ENCODE assay signal across 9 cellular contexts in the genomic region with DNA sequence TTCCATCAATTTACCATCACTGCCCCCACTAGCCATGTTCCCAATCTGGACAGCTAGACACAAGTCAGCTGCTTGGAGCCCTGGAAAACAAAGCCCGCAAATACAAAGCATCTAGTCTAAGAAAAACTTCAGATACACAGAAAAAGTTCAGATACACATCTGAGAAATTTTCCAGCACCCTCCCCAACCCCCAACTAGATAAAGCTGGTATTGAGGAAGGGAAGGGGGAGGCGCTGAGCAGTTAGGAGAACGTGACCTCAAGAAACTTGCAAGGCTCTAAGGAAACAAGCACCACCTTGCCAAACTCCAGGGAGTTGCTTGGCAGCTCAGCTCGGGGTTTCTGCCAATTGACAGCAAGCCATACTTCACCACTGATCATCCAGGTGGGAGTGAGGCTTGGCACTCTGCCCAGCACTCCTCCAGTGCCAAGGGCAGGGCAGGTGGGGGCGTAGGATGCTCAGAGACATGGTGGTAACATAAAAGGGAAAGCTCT. TPM values are rescaled to one million over a fixed set of nuclear protein-coding genes. Genes with fewer than 3 reads are reported as not detected.
DNase-seq lines count a peak whose midpoint lies in the region; ATAC-seq and TF ChIP-seq lines count a peak whose summit lies in the region.
"Had no signal": no experiment of that assay in that cellular context is flagged by ENCODE, and none has a peak within 500 bp of the region (broad histone marks: within the 10 kb centered on the region; RNA-seq: fewer than 3 reads in every experiment).

No MANE protein-coding gene starts in this region.

- no peaks in the 10 kb centered on the region for H3K36me3 Mint-ChIP-seq in dendritic cell treated with granulocyte-macrophage colony-stimulating factor and Interleukin-4, amounts not matched to agents 40 ng/mL and 50 ng/mL, for 4 days (ENCODE audit: low read depth)
- no peaks in the 10 kb centered on the region for H3K36me3 Mint-ChIP-seq in endodermal cell (ENCODE audit: low read depth)
- H3K36me3 Mint-ChIP-seq in naive thymus-derived CD4-positive, alpha-beta T cell, result peaks cover 0 to 3% (median 0%) of the 10 kb centered on the region in 5 donors

- peaks cover 44% of the 10 kb centered on the region for H3K4me1 Mint-ChIP-seq in dendritic cell treated with granulocyte-macrophage colony-stimulating factor and Interleukin-4, amounts not matched to agents 40 ng/mL and 50 ng/mL, for 4 days (ENCODE audit: low read depth)
- no peaks in the 10 kb centered on the region for H3K4me1 Mint-ChIP-seq in endodermal cell
- H3K4me1 Mint-ChIP-seq in naive thymus-derived CD4-positive, alpha-beta T cell, result peaks cover 4 to 11% (median 10%) of the 10 kb centered on the region in 7 donors

- intact Hi-C loops in dendritic cell treated with granulocyte-macrophage colony-stimulating factor and Interleukin-4, amounts not matched to agents 40 ng/mL and 50 ng/mL, for 4 days (cut with micrococcal nuclease), result no loop called here
- intact Hi-C loops in prostate gland (cut with DNase I), result no loop called here
- intact Hi-C loops in naive thymus-derived CD4-positive, alpha-beta T cell (cut with micrococcal nuclease), result no loop called here

- no peak overlapping the region for H3K9ac ChIP-seq in endodermal cell (ENCODE audit: extremely low read depth, low read length, poor library complexity, severe bottlenecking)

- WGBS in prostate gland, result 7% methylated on average over 5 of the region's 5 CpGs
- 75 to 84% methylated on average over 1 to 4 of the region's 5 CpGs for WGBS in endodermal cell (ENCODE audit: insufficient coverage in 1 of 2, insufficient read length in 1 of 2), 2 experiments

- H3K4me3 ChIP-seq in prostate gland (no peak overlapping the region), H7 (ENCODE audit: insufficient read depth, low read depth, low read length) (no peak overlapping the region), endodermal cell (ENCODE audit: low read length) (no peak overlapping the region)
- no peak overlapping the region for H3K4me3 ChIP-seq in naive thymus-derived CD4-positive, alpha-beta T cell (ENCODE audit: low read length)

- POLR2A ChIA-PET in naive thymus-derived CD4-positive, alpha-beta T cell (lab: Charles Lee), result interaction anchor here (0.8 kb wide), 1 partner anchor 458 kb away, joined by 3 read pairs; no protein-coding TSS in a partner anchor

- H3K9me3 ChIP-seq in prostate gland (no peaks in the 10 kb centered on the region), endodermal cell (ENCODE audit: control insufficient read depth, low read length) (no peaks in the 10 kb centered on the region)
- H3K9me3 ChIP-seq in naive thymus-derived CD4-positive, alpha-beta T cell (ENCODE audit: control insufficient read depth in 2 of 3, low read length in 3 of 3), result no peaks in the 10 kb centered on the region

- CTCF ChIA-PET in naive thymus-derived CD4-positive, alpha-beta T cell (lab: Charles Lee), result no interaction called here

- no peaks in the 10 kb centered on the region for H3K4me1 ChIP-seq in prostate gland (replicated peaks)
- no peaks in the 10 kb centered on the region for H3K4me1 ChIP-seq in endodermal cell (ENCODE audit: control insufficient read depth, insufficient read depth, low read length)
- peaks cover 0 to 7% of the 10 kb centered on the region in 2 donors for H3K4me1 ChIP-seq in naive thymus-derived CD4-positive, alpha-beta T cell (ENCODE audit: control insufficient read depth in 2 of 2, insufficient read depth in 2 of 2, low read length in 2 of 2)

- no peak overlapping the region for H3K4me3 Mint-ChIP-seq in dendritic cell treated with granulocyte-macrophage colony-stimulating factor and Interleukin-4, amounts not matched to agents 40 ng/mL and 50 ng/mL, for 4 days
- no peak overlapping the region for H3K4me3 Mint-ChIP-seq in endodermal cell
- no peak overlapping the region for H3K4me3 Mint-ChIP-seq in naive thymus-derived CD4-positive, alpha-beta T cell
- H3K4me3 Mint-ChIP-seq: T-helper 1 cell treated with Interleukin-12 subunit alpha and Interleukin-12 subunit beta and Interleukin-4 antibody, amounts not matched to agents 30 μg/mL and 1 μg/mL, for 36 hours had no signal

- H3K9me3 Mint-ChIP-seq in dendritic cell treated with granulocyte-macrophage colony-stimulating factor and Interleukin-4, amounts not matched to agents 40 ng/mL and 50 ng/mL, for 4 days, result no peaks in the 10 kb centered on the region
- peaks cover 8% of the 10 kb centered on the region for H3K9me3 Mint-ChIP-seq in endodermal cell
- peaks cover 0 to 6% (median 0%) of the 10 kb centered on the region in 11 donors for H3K9me3 Mint-ChIP-seq in naive thymus-derived CD4-positive, alpha-beta T cell
- H3K9me3 Mint-ChIP-seq: T-helper 1 cell treated with Interleukin-12 subunit alpha and Interleukin-12 subunit beta and Interleukin-4 antibody, amounts not matched to agents 30 μg/mL and 1 μg/mL, for 36 hours had no signal

- TF ChIP-seq CTCF in prostate gland (IDR thresholded peaks at IDR 0.05) (no peak), endodermal cell (conservative IDR thresholded peaks at IDR 0.05) (no peak)

- H3K27ac Mint-ChIP-seq in dendritic cell treated with granulocyte-macrophage colony-stimulating factor and Interleukin-4, amounts not matched to agents 40 ng/mL and 50 ng/mL, for 4 days, result peak overlapping the region; percentile 28
- H3K27ac Mint-ChIP-seq in endodermal cell, result no peak overlapping the region
- no peak overlapping the region for H3K27ac Mint-ChIP-seq in naive thymus-derived CD4-positive, alpha-beta T cell
- H3K27ac Mint-ChIP-seq: T-helper 1 cell treated with Interleukin-12 subunit alpha and Interleukin-12 subunit beta and Interleukin-4 antibody, amounts not matched to agents 30 μg/mL and 1 μg/mL, for 36 hours had no signal

- DNase-seq in HuH-7.5 (ENCODE audit: low spot score), result peak; percentile 23
- DNase-seq in NCI-H446 treated with DMSO at 0.1 percent for 48 hours (lab: John Stamatoyannopoulos, UW), result peak; percentile 75
- peak; percentile 30 for DNase-seq in prostate gland (ENCODE audit: low spot score)
- DNase-seq in H7, result no peak
- no peak for DNase-seq in endodermal cell
- no peak for DNase-seq in naive thymus-derived CD4-positive, alpha-beta T cell

- H3K27me3 ChIP-seq in prostate gland (replicated peaks; ENCODE audit: insufficient read depth) (no peaks in the 10 kb centered on the region), H7 (ENCODE audit: control insufficient read depth, insufficient read depth, low read length) (peaks cover 1% of the 10 kb centered on the region; the same call in 1 of the 2 replicates), endodermal cell (ENCODE audit: control insufficient read depth, insufficient read depth, low read length, poor library complexity, severe bottlenecking) (no peaks in the 10 kb centered on the region)
- H3K27me3 ChIP-seq in naive thymus-derived CD4-positive, alpha-beta T cell (ENCODE audit: control insufficient read depth in 2 of 2, insufficient read depth in 2 of 2, low read length in 2 of 2), result no peaks in the 10 kb centered on the region

- H3K27me3 Mint-ChIP-seq in dendritic cell treated with granulocyte-macrophage colony-stimulating factor and Interleukin-4, amounts not matched to agents 40 ng/mL and 50 ng/mL, for 4 days, result no peaks in the 10 kb centered on the region
- H3K27me3 Mint-ChIP-seq in endodermal cell (ENCODE audit: insufficient read depth), result peaks cover 12% of the 10 kb centered on the region
- peaks cover 0 to 12% (median 4%) of the 10 kb centered on the region in 5 donors for H3K27me3 Mint-ChIP-seq in naive thymus-derived CD4-positive, alpha-beta T cell

- ATAC-seq in naive thymus-derived CD4-positive, alpha-beta T cell, result no peak
- no peak for ATAC-seq in GM21825 (IDR thresholded peaks at IDR 0.05; ENCODE audit: unreplicated experiment)

- H3K27ac ChIP-seq in prostate gland (peak overlapping the region in 1 of 2 donors; percentile 25), endodermal cell (ENCODE audit: low read depth, low read length) (no peak overlapping the region)
- H3K27ac ChIP-seq in naive thymus-derived CD4-positive, alpha-beta T cell (ENCODE audit: low read depth, low read length), result no peak overlapping the region

- H3K36me3 ChIP-seq in prostate gland (no peaks in the 10 kb centered on the region), H7 (replicated peaks; ENCODE audit: control insufficient read depth, insufficient read depth, low read length) (no peaks in the 10 kb centered on the region), endodermal cell (ENCODE audit: control insufficient read depth, insufficient read depth, low read length) (no peaks in the 10 kb centered on the region)
- H3K36me3 ChIP-seq in naive thymus-derived CD4-positive, alpha-beta T cell (ENCODE audit: control insufficient read depth in 2 of 3, insufficient read depth in 3 of 3, low read length in 3 of 3), result no peaks in the 10 kb centered on the region

- no peak for TF ChIP-seq POLR2A in prostate gland (IDR thresholded peaks at IDR 0.05)

RNA-seq across cellular contexts. Expression of a gene that starts 5.1 kb away (rescaled TPM):
- total RNA-seq in prostate gland, result 100 to 1,000 TPM; 113 to 193 TPM
- 98.5 and 116 TPM in 2 replicates for total RNA-seq in H7 (2014; rRNA removed; shearing (Covaris generic))
- total RNA-seq in endodermal cell, result 10 to 100 TPM; 77.9 to 82.7 TPM
- 146 TPM for polyA plus RNA-seq in endodermal cell (2013, experiment 1 of 2)
- 128 TPM for polyA plus RNA-seq in endodermal cell (2013, experiment 2 of 2)
- total RNA-seq in naive thymus-derived CD4-positive, alpha-beta T cell, result 10 to 100 TPM; 50.5 to 87.9 (median 57.8) TPM
- polyA plus RNA-seq in naive thymus-derived CD4-positive, alpha-beta T cell, result 10 to 100 TPM; 59.7 to 99.3 TPM

RNA-seq across cellular contexts. Expression of a gene that starts 42.5 kb away (rescaled TPM):
- total RNA-seq in prostate gland, result 10 to 100 TPM; 19.2 to 37.1 TPM
- 64.2 and 73.3 TPM in 2 replicates for total RNA-seq in H7 (2014; rRNA removed; shearing (Covaris generic))
- total RNA-seq in endodermal cell, result 10 to 100 TPM; 86.2 to 96.5 TPM
- 75.0 TPM for polyA plus RNA-seq in endodermal cell (2013, experiment 1 of 2)
- 72.1 TPM for polyA plus RNA-seq in endodermal cell (2013, experiment 2 of 2)
- 10 to 100 TPM; 28.9 to 39.9 (median 34.7) TPM for total RNA-seq in naive thymus-derived CD4-positive, alpha-beta T cell
- 10 to 100 TPM; 10.6 to 19.7 TPM for polyA plus RNA-seq in naive thymus-derived CD4-positive, alpha-beta T cell

RNA-seq across cellular contexts. Expression of a gene that starts 49.4 kb away (rescaled TPM):
- total RNA-seq in prostate gland (10 to 100 TPM in 1 of 2 donors, 1 to 10 TPM in 1; 2.6 to 20.6 TPM), endodermal cell (10 to 100 TPM; 31.5 to 39.8 TPM)
- total RNA-seq in H7 (2014; rRNA removed; shearing (Covaris generic)), result 56.7 and 59.6 TPM in 2 replicates
- 77.0 TPM for polyA plus RNA-seq in endodermal cell (2013, experiment 1 of 2)
- 85.0 TPM for polyA plus RNA-seq in endodermal cell (2013, experiment 2 of 2)
- 10 to 100 TPM in 1 of 5 experiments, 1 to 10 TPM in 3, under 1 TPM in 1; 0.93 to 48.1 (median 3.0) TPM for total RNA-seq in naive thymus-derived CD4-positive, alpha-beta T cell
- polyA plus RNA-seq in naive thymus-derived CD4-positive, alpha-beta T cell, result 1 to 10 TPM; 2.6 to 4.9 TPM

Comparison
In these comparisons a context has a peak if more than half of its experiments do, and no peak if none do; other contexts are left out.
1. DNase-seq: peak in HuH-7.5 (single experiment), NCI-H446 treated with DMSO at 0.1 percent for 48 hours (single experiment) and prostate gland (single experiment); none in H7 (single experiment), endodermal cell (single experiment) and naive thymus-derived CD4-positive, alpha-beta T cell (0 of 9).